ENCODE assay signal across 24 cellular contexts in genomic region chr14:50020799-50021198, GRCh38.
DNase-seq lines count a peak whose midpoint lies in the region; ATAC-seq, FAIRE-seq and TF ChIP-seq lines count a peak whose summit lies in the region.
"Had no signal": no experiment of that assay in that cellular context is flagged by ENCODE, and none has a peak within 500 bp of the region (broad histone marks: within the 10 kb centered on the region; RNA-seq: fewer than 3 reads in every experiment).

No MANE protein-coding gene starts in this region.

- H4K20me1 ChIP-seq in HepG2 (ENCODE audit: insufficient read depth, low read length), result no peaks in the 10 kb centered on the region

- in situ Hi-C loops in HepG2 (cut with HindIII; ENCODE audit: extremely low pct_ligation_motif_present, low pct_unique_long_range_greater_than_20kb), result no loop called here

- H3K27me3 ChIP-seq in thoracic aorta (replicated peaks; ENCODE audit: insufficient read depth) (no peaks in the 10 kb centered on the region), HepG2 (ENCODE audit: control insufficient read depth in 1 of 2, insufficient read depth in 2 of 2, low read length in 2 of 2) (no peaks in the 10 kb centered on the region; a peak in 1 of 5 replicates)
- H3K27me3 ChIP-seq: adrenal gland had no signal

- intact Hi-C loops in HepG2 (cut with micrococcal nuclease; ENCODE audit: unreplicated experiment), result no loop called here

- peak overlapping the region; percentile 87 for H3K27ac Mint-ChIP-seq in activated CD8-positive, alpha-beta memory T cell treated with anti-CD3 and anti-CD28 coated beads, Interleukin-2, amount 10 ng/mL, durations not matched to agents 7 days and 5 days
- H3K27ac Mint-ChIP-seq in T-cell, result peak overlapping the region; percentile 81 to 84
- H3K27ac Mint-ChIP-seq: CD4-positive, alpha-beta T cell; mesothelial cell of epicardium had no signal

- peaks cover 39 to 87% of the 10 kb centered on the region in 2 donors for H3K4me1 ChIP-seq in thoracic aorta (ENCODE audit: control insufficient read depth in 1 of 2, low read depth in 2 of 2)
- H3K4me1 ChIP-seq in HepG2 (ENCODE audit: insufficient read depth, low read length), result peaks cover 37% of the 10 kb centered on the region
- H3K4me1 ChIP-seq: prostate gland had no signal

- H3K9ac ChIP-seq in HepG2 (ENCODE audit: insufficient read depth, low read depth, low read length), result no peak overlapping the region

- H3K79me2 ChIP-seq in HepG2 (ENCODE audit: insufficient read depth, low read length), result no peaks in the 10 kb centered on the region

- H2AFZ ChIP-seq in HepG2 (ENCODE audit: low read length), result no peak overlapping the region

- H3K27ac ChIP-seq in thoracic aorta, result peak overlapping the region; percentile 81 to 91
- H3K27ac ChIP-seq in HepG2 (ENCODE audit: extremely low read length, insufficient read depth, low read length), result no peak overlapping the region
- H3K27ac ChIP-seq: prostate gland had no signal

- peaks cover 37% of the 10 kb centered on the region for H3K4me1 Mint-ChIP-seq in activated CD8-positive, alpha-beta memory T cell treated with anti-CD3 and anti-CD28 coated beads, Interleukin-2, amount 10 ng/mL, durations not matched to agents 7 days and 5 days
- peaks cover 20 to 29% (median 26%) of the 10 kb centered on the region in 3 donors for H3K4me1 Mint-ChIP-seq in T-cell
- H3K4me1 Mint-ChIP-seq: neural crest cell had no signal

- peak overlapping the region; percentile 34 for H3K4me3 Mint-ChIP-seq in activated CD8-positive, alpha-beta memory T cell treated with anti-CD3 and anti-CD28 coated beads, Interleukin-2, amount 10 ng/mL, durations not matched to agents 7 days and 5 days
- peak overlapping the region in 1 of 3 donors; percentile 1 for H3K4me3 Mint-ChIP-seq in T-cell
- H3K4me3 Mint-ChIP-seq: CD4-positive, alpha-beta T cell; mesothelial cell of epicardium; neural crest cell had no signal

- FAIRE-seq in HepG2 (lab: Jason Lieb, UNC), result no peak
- FAIRE-seq: bronchial epithelial cell had no signal

- POLR2A ChIA-PET in T-cell (lab: Charles Lee), result no interaction called here
- POLR2A ChIA-PET in HepG2 (lab: Yijun Ruan, JAX), result interaction anchor here (4.3 kb wide), 1 partner anchor 18 kb away, joined by 41 read pairs; no protein-coding TSS in a partner anchor

- H3K4me3 ChIP-seq in thoracic aorta (no peak overlapping the region), HepG2 (replicated peaks in 1 of 3; ENCODE audit: insufficient read depth in 1 of 3, low read depth in 2 of 3, low read length in 3 of 3) (no peak overlapping the region)
- H3K4me3 ChIP-seq: adrenal gland, prostate gland had no signal

- H3K9me3 Mint-ChIP-seq in activated CD8-positive, alpha-beta memory T cell treated with anti-CD3 and anti-CD28 coated beads, Interleukin-2, amount 10 ng/mL, durations not matched to agents 7 days and 5 days (ENCODE audit: low read depth), result peaks cover 18% of the 10 kb centered on the region
- H3K9me3 Mint-ChIP-seq in T-cell, result peaks cover 9 to 20% (median 11%) of the 10 kb centered on the region in 3 donors

- H3K9me3 ChIP-seq in thoracic aorta, result peaks cover 6% of the 10 kb centered on the region
- H3K9me3 ChIP-seq in HepG2 (ENCODE audit: low read length), result peaks cover 18% of the 10 kb centered on the region
- H3K9me3 ChIP-seq: prostate gland had no signal

- no peak for ATAC-seq in activated CD8-positive, alpha-beta memory T cell treated with anti-CD3 and anti-CD28 coated beads, Interleukin-2, amount 10 ng/mL, durations not matched to agents 7 days and 5 days
- ATAC-seq in T-cell (replicated peaks in 1 of 4) (no peak), thoracic aorta (ENCODE audit: insufficient number of reproducible peaks, low FRiP score, low read depth) (peak; percentile 41), HepG2 (no peak)
- ATAC-seq: HCT116, left colon had no signal

- no peak for TF ChIP-seq POLR2A in HepG2 (IDR thresholded peaks at IDR 0.05; ENCODE audit: insufficient read depth in 1 of 2, low read depth in 2 of 2, low read length in 2 of 2)

- no TSS peak for BruUV-seq in HepG2 (replicated peaks; lab: Mats Ljungman, UMichigan)

- no peak for DNase-seq in activated CD8-positive, alpha-beta memory T cell treated with anti-CD3 and anti-CD28 coated beads, Interleukin-2, amount 10 ng/mL, durations not matched to agents 7 days and 5 days
- no peak for DNase-seq in activated CD8-positive, alpha-beta memory T cell treated with anti-CD3 and anti-CD28 coated beads, Interleukin-2, amount 50 U/mL, for 4 hours
- no peak for DNase-seq in T-cell
- peak; percentile 32 for DNase-seq in cerebellar cortex (ENCODE audit: low spot score)
- DNase-seq in thoracic aorta (ENCODE audit: low spot score), result peak; percentile 54
- no peak for DNase-seq in HepG2 (ENCODE audit: low spot score)
- DNase-seq in activated effector memory CD4-positive, alpha-beta T cell treated with Interleukin-2 at 50 U/mL for 16 hours, result no peak
- no peak for DNase-seq in Ammon's horn (ENCODE audit: low spot score)
- DNase-seq: activated CD4-positive, CD25-positive, alpha-beta regulatory T cell; activated CD8-positive, alpha-beta memory T cell treated with anti-CD3 and anti-CD28 coated beads, Interleukin-2, amount 50 U/mL, for 48 hours; CD4-positive, alpha-beta T cell; DMS79; left colon; NCI-H146; NCI-H2171; SHP77; stimulated activated CD4-positive, alpha-beta T cell treated with anti-CD3 and anti-CD28 coated beads, Interleukin-2, amount 100 ng/mL, for 24 hours; stimulated activated naive CD8-positive, alpha-beta T cell treated with anti-CD3 and anti-CD28 coated beads, Interleukin-15, amount 100 ng/mL, for 72 hours had no signal

- H3K36me3 Mint-ChIP-seq in activated CD8-positive, alpha-beta memory T cell treated with anti-CD3 and anti-CD28 coated beads, Interleukin-2, amount 10 ng/mL, durations not matched to agents 7 days and 5 days, result peaks cover 70% of the 10 kb centered on the region
- H3K36me3 Mint-ChIP-seq in T-cell, result peaks cover 43% of the 10 kb centered on the region

- TF ChIP-seq RAD21 in HepG2 (CRISPR knock-in tag; IDR thresholded peaks at IDR 0.05), result no peak

- H3K36me3 ChIP-seq in thoracic aorta (no peaks in the 10 kb centered on the region), HepG2 (replicated peaks in 1 of 2; ENCODE audit: control insufficient read depth in 1 of 2, insufficient read depth in 2 of 2, low read length in 2 of 2) (no peaks in the 10 kb centered on the region)
- H3K36me3 ChIP-seq: adrenal gland, prostate gland had no signal

- TF ChIP-seq CTCF in thoracic aorta (IDR thresholded peaks at IDR 0.05), result no peak
- no peak for TF ChIP-seq CTCF in HepG2 (CRISPR knock-in tag; IDR thresholded peaks at IDR 0.05)

- no peak for TF ChIP-seq EP300 in HepG2 (IDR thresholded peaks at IDR 0.05; ENCODE audit: low read depth in 2 of 2, low read length in 2 of 2)
- TF ChIP-seq EP300 in HepG2 (CRISPR knock-in tag; IDR thresholded peaks at IDR 0.05; ENCODE audit: borderline replicate concordance), result no peak

- no peaks in the 10 kb centered on the region for H3K27me3 Mint-ChIP-seq in activated CD8-positive, alpha-beta memory T cell treated with anti-CD3 and anti-CD28 coated beads, Interleukin-2, amount 10 ng/mL, durations not matched to agents 7 days and 5 days
- H3K27me3 Mint-ChIP-seq in T-cell, result no peaks in the 10 kb centered on the region
- H3K27me3 Mint-ChIP-seq: CD4-positive, alpha-beta T cell; stimulated activated naive CD8-positive, alpha-beta T cell treated with anti-CD3 and anti-CD28 coated beads, Interleukin-15, amount 100 ng/mL, for 72 hours had no signal

- H3K4me2 ChIP-seq in HepG2 (ENCODE audit: low read depth, low read length), result no peak overlapping the region

- CTCF ChIA-PET in activated CD8-positive, alpha-beta memory T cell treated with anti-CD3 and anti-CD28 coated beads, Interleukin-2, amount 10 ng/mL, durations not matched to agents 7 days and 5 days (lab: Charles Lee), result no interaction called here
- CTCF ChIA-PET in T-cell (lab: Charles Lee), result no interaction called here
- CTCF ChIA-PET in HepG2 (lab: Yijun Ruan, JAX; ENCODE audit: low intra/inter-chr PET ratio, low total read pairs), result no interaction called here

TF ChIP-seq in HepG2, 621 proteins besides CTCF, POLR2A, EP300 and RAD21 (continues in another document):
- TF ChIP-seq SRSF4 (IDR thresholded peaks at IDR 0.05; ENCODE audit: low read depth, low read length, poor library complexity, severe bottlenecking) (no peak), POLR2AphosphoS5 (IDR thresholded peaks at IDR 0.05; ENCODE audit: low read depth, low read length) (no peak), EED (CRISPR knock-in tag; IDR thresholded peaks at IDR 0.05) (no peak), ZSCAN20 (CRISPR knock-in tag; IDR thresholded peaks at IDR 0.05; ENCODE audit: borderline replicate concordance) (no peak), NFATC3 (CRISPR knock-in tag; IDR thresholded peaks at IDR 0.05) (no peak), MYPOP (CRISPR knock-in tag; IDR thresholded peaks at IDR 0.05) (no peak), RXRB (CRISPR knock-in tag; IDR thresholded peaks at IDR 0.05; ENCODE audit: borderline replicate concordance) (no peak), MIXL1 (CRISPR knock-in tag; IDR thresholded peaks at IDR 0.05) (no peak), LBX2 (CRISPR knock-in tag; IDR thresholded peaks at IDR 0.05; ENCODE audit: borderline replicate concordance) (no peak)

Comparison
In these comparisons a context has a peak if more than half of its experiments do, and no peak if none do; other contexts are left out.
1. DNase-seq: peak in cerebellar cortex (single experiment) and thoracic aorta (single experiment); none in activated CD8-positive, alpha-beta memory T cell treated with anti-CD3 and anti-CD28 coated beads, Interleukin-2, amount 10 ng/mL, durations not matched to agents 7 days and 5 days (single experiment), activated CD8-positive, alpha-beta memory T cell treated with anti-CD3 and anti-CD28 coated beads, Interleukin-2, amount 50 U/mL, for 4 hours (single experiment), T-cell (0 of 34), HepG2 (single experiment), activated effector memory CD4-positive, alpha-beta T cell treated with Interleukin-2 at 50 U/mL for 16 hours (single experiment) and Ammon's horn (single experiment).